In genomic region chr2:171404258-171404657, GRCh38 we compare ENCODE assay signal across 14 cellular contexts. TPM values are rescaled to one million over a fixed set of nuclear protein-coding genes. Genes with fewer than 3 reads are reported as not detected.
DNase-seq lines count a peak whose midpoint lies in the region; ATAC-seq, FAIRE-seq and TF ChIP-seq lines count a peak whose summit lies in the region.
"Had no signal": no experiment of that assay in that cellular context is flagged by ENCODE, and none has a peak within 500 bp of the region (broad histone marks: within the 10 kb centered on the region; RNA-seq: fewer than 3 reads in every experiment).

No MANE protein-coding gene starts in this region.

- ATAC-seq in HG03565 (IDR thresholded peaks at IDR 0.05; ENCODE audit: unreplicated experiment): no peak
- no peak for ATAC-seq in GM18868 (IDR thresholded peaks at IDR 0.05; ENCODE audit: unreplicated experiment)
- ATAC-seq: activated T-cell treated with anti-CD3 and anti-CD28 coated beads, Interleukin-2, amount 50 U/mL, for 4 hours; right cardiac atrium had no signal

- no peak overlapping the region for H3K9ac ChIP-seq in keratinocyte (ENCODE audit: control insufficient read depth, extremely low read depth, insufficient read depth, low read length)

- H2AFZ ChIP-seq in keratinocyte (ENCODE audit: control insufficient read depth, low read length): peak overlapping the region; percentile 52

- FAIRE-seq in keratinocyte (lab: Jason Lieb, UNC): peak; percentile 90

- H3K27me3 ChIP-seq in keratinocyte (ENCODE audit: control insufficient read depth, extremely low read depth, insufficient read depth, low read length) (no peaks in the 10 kb centered on the region), ascending aorta (no peaks in the 10 kb centered on the region)

- H3K4me1 ChIP-seq in keratinocyte (ENCODE audit: control insufficient read depth, extremely low read depth, insufficient read depth, low read length): peaks cover 26% of the 10 kb centered on the region
- no peaks in the 10 kb centered on the region for H3K4me1 ChIP-seq in ascending aorta

- no peak for TF ChIP-seq CTCF in astrocyte of the spinal cord (IDR thresholded peaks at IDR 0.05; ENCODE audit: low read depth, low read length)
- TF ChIP-seq CTCF in keratinocyte (optimal IDR thresholded peaks at IDR 0.05 in 1 of 3, IDR thresholded peaks at IDR 0.05 in 1 of 3, conservative IDR thresholded peaks at IDR 0.05 in 1 of 3; ENCODE audit: extremely low read depth in 1 of 3, insufficient read depth in 2 of 3, low read length in 3 of 3): no peak
- TF ChIP-seq CTCF in ascending aorta (IDR thresholded peaks at IDR 0.05): no peak

- no peaks in the 10 kb centered on the region for H4K20me1 ChIP-seq in keratinocyte (ENCODE audit: control insufficient read depth, extremely low read depth, insufficient read depth, low read length)

- DNase-seq in AG08396 (ENCODE audit: low spot score) (peak; percentile 45), HT1080 (ENCODE audit: low read depth) (peak; percentile 88), astrocyte of the spinal cord (ENCODE audit: low read depth, low spot score) (peak; percentile 42), keratinocyte (ENCODE audit: low read depth, low spot score) (no peak), MV-4-11 (lab: John Stamatoyannopoulos, UW) (no peak), ascending aorta (ENCODE audit: low spot score in 2 of 2) (no peak)
- DNase-seq: activated T-cell treated with anti-CD3 and anti-CD28 coated beads, Interleukin-2, amount 50 U/mL, for 4 hours; C1 segment of cervical spinal cord; central memory CD4-positive, alpha-beta T cell; mesendoderm; NCI-H1436 treated with DMSO at 0.1 percent for 48 hours; right cardiac atrium had no signal

- in situ Hi-C loops in astrocyte of the spinal cord (cut with HindIII; ENCODE audit: low sequenced_read_pairs): no loop called here

- H3K9me3 ChIP-seq in keratinocyte (ENCODE audit: control insufficient read depth, low read depth, low read length): peaks cover 5% of the 10 kb centered on the region
- H3K9me3 ChIP-seq in ascending aorta: peaks cover 0 to 11% of the 10 kb centered on the region in 2 donors

- intact Hi-C loops in ascending aorta (cut with DNase I): no loop called here

- H3K36me3 ChIP-seq in keratinocyte (ENCODE audit: control insufficient read depth in 2 of 2, extremely low read depth in 1 of 2, insufficient read depth in 2 of 2, low read length in 2 of 2) (peaks cover 5 to 9% of the 10 kb centered on the region in 2 experiments), ascending aorta (peaks cover 0 to 5% of the 10 kb centered on the region in 2 donors)

- H3K9me1 ChIP-seq in keratinocyte (ENCODE audit: control insufficient read depth, extremely low read depth, insufficient read depth, low read length): no peaks in the 10 kb centered on the region

- H3K4me3 ChIP-seq in astrocyte of the spinal cord (ENCODE audit: low read depth, low read length) (no peak overlapping the region), keratinocyte (ENCODE audit: control insufficient read depth in 2 of 3, extremely low read depth in 1 of 3, insufficient read depth in 2 of 3, low read depth in 1 of 3, low read length in 3 of 3) (no peak overlapping the region), ascending aorta (no peak overlapping the region)

- dilution Hi-C loops in keratinocyte (cut with MboI; ENCODE audit: extremely low pct_ligation_motif_present, low sequenced_read_pairs): no loop called here

- H3K27ac ChIP-seq in keratinocyte (ENCODE audit: control insufficient read depth, insufficient read depth, low read length) (peak overlapping the region; percentile 49), ascending aorta (no peak overlapping the region)

- H3K4me2 ChIP-seq in keratinocyte (ENCODE audit: control insufficient read depth, extremely low read depth, insufficient read depth, low read depth, low read length): peak overlapping the region; percentile 51

- H3K79me2 ChIP-seq in keratinocyte (ENCODE audit: control insufficient read depth, insufficient read depth, low read length): peaks cover 78% of the 10 kb centered on the region

RNA-seq across cellular contexts. Expression of gene METTL8, which starts 29.5 kb away (rescaled TPM):
- 34.3 and 36.1 TPM in 2 replicates for total RNA-seq in HT1080 (2014; rRNA removed; shearing (Covaris generic))
- polyA plus RNA-seq in HT1080 (2015; cell fraction: cytosol; rRNA removed): 32.3 and 37.7 TPM in 2 replicates
- polyA plus RNA-seq in HT1080 (2015; cell fraction: nucleus; rRNA removed): 18.4 and 22.3 TPM in 2 replicates
- polyA plus RNA-seq in keratinocyte: 43.7 to 81.2 TPM (median 44.5 TPM) in 3 replicates
- 65.7 TPM for polyA plus RNA-seq in keratinocyte (2011; ENCODE audit: low read depth)
- 38.5 and 81.6 TPM in 2 replicates for polyA plus RNA-seq in keratinocyte (2011; cell fraction: cytosol; rRNA removed)
- 47.4 and 66.0 TPM in 2 replicates for polyA plus RNA-seq in keratinocyte (2011; cell fraction: nucleus; rRNA removed)
- polyA plus RNA-seq in keratinocyte (2012; ENCODE audit: low replicate concordance): 29.8 and 39.9 TPM in 2 replicates
- 17.9 to 54.3 TPM (median 30.3 TPM) in 3 replicates for polyA minus RNA-seq in keratinocyte
- polyA minus RNA-seq in keratinocyte (2011; cell fraction: cytosol; rRNA and poly(A)+ RNA removed): 27.4 TPM
- 29.4 and 67.4 TPM in 2 replicates for polyA minus RNA-seq in keratinocyte (2011; cell fraction: nucleus; rRNA and poly(A)+ RNA removed)
- total RNA-seq in ascending aorta: 6.7 TPM

RNA-seq across cellular contexts. Expression of gene DCAF17, which starts 29.8 kb away (rescaled TPM):
- total RNA-seq in HT1080 (2014; rRNA removed; shearing (Covaris generic)): 15.2 and 18.5 TPM in 2 replicates
- polyA plus RNA-seq in HT1080 (2015; cell fraction: cytosol; rRNA removed): 13.4 and 17.5 TPM in 2 replicates
- 36.7 and 39.0 TPM in 2 replicates for polyA plus RNA-seq in HT1080 (2015; cell fraction: nucleus; rRNA removed)
- polyA plus RNA-seq in keratinocyte: 11.8 to 22.9 TPM (median 16.6 TPM) in 3 replicates
- polyA plus RNA-seq in keratinocyte (2011; ENCODE audit: low read depth): 2.2 TPM
- 9.6 and 19.1 TPM in 2 replicates for polyA plus RNA-seq in keratinocyte (2011; cell fraction: cytosol; rRNA removed)
- 19.5 and 25.4 TPM in 2 replicates for polyA plus RNA-seq in keratinocyte (2011; cell fraction: nucleus; rRNA removed)
- polyA plus RNA-seq in keratinocyte (2012; ENCODE audit: low replicate concordance): 8.5 and 11.8 TPM in 2 replicates
- polyA minus RNA-seq in keratinocyte: 12.5 to 38.5 TPM (median 21.1 TPM) in 3 replicates
- 13.6 TPM for polyA minus RNA-seq in keratinocyte (2011; cell fraction: cytosol; rRNA and poly(A)+ RNA removed)
- polyA minus RNA-seq in keratinocyte (2011; cell fraction: nucleus; rRNA and poly(A)+ RNA removed): 20.5 and 32.6 TPM in 2 replicates
- total RNA-seq in ascending aorta: 22.6 TPM

Comparison
In these comparisons a context has a peak if more than half of its experiments do, and no peak if none do; other contexts are left out.
1. DNase-seq: peak in AG08396 (single experiment), HT1080 (single experiment) and astrocyte of the spinal cord (single experiment); none in keratinocyte (single experiment), MV-4-11 (single experiment) and ascending aorta (0 of 2).